ENCODE assay signal across 13 cellular contexts in genomic region chr2:46023165-46023854, GRCh38.
DNase-seq lines count a peak whose midpoint lies in the region; ATAC-seq lines count a peak whose summit lies in the region.
"Had no signal": no experiment of that assay in that cellular context is flagged by ENCODE, and none has a peak within 500 bp of the region (broad histone marks: within the 10 kb centered on the region; RNA-seq: fewer than 3 reads in every experiment).

No MANE protein-coding gene starts in this region.

- H3K36me3 Mint-ChIP-seq in activated T-cell treated with anti-CD3 and anti-CD28 coated beads, Interleukin-2, amount 50 U/mL, for 72 hours (ENCODE audit: insufficient read depth in 2 of 2), result peaks cover 2 to 11% of the 10 kb centered on the region in 2 donors

- no peaks in the 10 kb centered on the region for H3K27me3 Mint-ChIP-seq in activated T-cell treated with anti-CD3 and anti-CD28 coated beads, Interleukin-2, amount 50 U/mL, for 72 hours (ENCODE audit: low read depth)
- no peaks in the 10 kb centered on the region for H3K27me3 Mint-ChIP-seq in stimulated activated naive CD8-positive, alpha-beta T cell treated with anti-CD3 and anti-CD28 coated beads, Interleukin-15, amount 100 ng/mL, for 72 hours
- H3K27me3 Mint-ChIP-seq: B cell; CD4-positive, alpha-beta memory T cell had no signal

- ATAC-seq in activated T-cell treated with anti-CD3 and anti-CD28 coated beads, Interleukin-2, amount 50 U/mL, for 72 hours (replicated peaks in 1 of 2), result peak; percentile 69 to 74
- peak; percentile 69 for ATAC-seq in stimulated activated naive CD8-positive, alpha-beta T cell treated with anti-CD3 and anti-CD28 coated beads, Interleukin-15, amount 100 ng/mL, for 72 hours
- no peak for ATAC-seq in stimulated activated naive CD8-positive, alpha-beta T cell treated with anti-CD3 and anti-CD28 coated beads, Interleukin-15, Interleukin-2, amounts not matched to agents 100 U/mL and 50 U/mL, for 24 hours
- ATAC-seq: GM23338 had no signal

- peak; percentile 52 to 57 for DNase-seq in activated T-cell treated with anti-CD3 and anti-CD28 coated beads, Interleukin-2, amount 50 U/mL, for 72 hours
- DNase-seq in activated T-cell treated with anti-CD3 and anti-CD28 coated beads, Interleukin-2, amount 50 U/mL, for 48 hours, result no peak
- no peak for DNase-seq in stimulated activated naive CD8-positive, alpha-beta T cell treated with anti-CD3 and anti-CD28 coated beads, Interleukin-15, amount 100 ng/mL, for 72 hours
- DNase-seq in stimulated activated naive CD8-positive, alpha-beta T cell treated with anti-CD3 and anti-CD28 coated beads, Interleukin-15, Interleukin-2, amounts not matched to agents 100 U/mL and 50 U/mL, for 24 hours, result no peak
- DNase-seq in islet precursor cell, result peak; percentile 12
- DNase-seq in NOMO-1 treated with DMSO at 0.1 percent for 48 hours (lab: John Stamatoyannopoulos, UW; ENCODE audit: unreplicated experiment), result no peak
- DNase-seq in DMS153 treated with DMSO at 0.1 percent for 48 hours (lab: John Stamatoyannopoulos, UW; ENCODE audit: unreplicated experiment), result no peak
- DNase-seq: CD4-positive, alpha-beta memory T cell; DMS79 treated with DMSO at 0.1 percent for 48 hours; EL; H7 had no signal

- H3K27ac Mint-ChIP-seq in activated T-cell treated with anti-CD3 and anti-CD28 coated beads, Interleukin-2, amount 50 U/mL, for 72 hours, result peak overlapping the region; percentile 85
- H3K27ac Mint-ChIP-seq in stimulated activated naive CD8-positive, alpha-beta T cell treated with anti-CD3 and anti-CD28 coated beads, Interleukin-15, amount 100 ng/mL, for 72 hours, result no peak overlapping the region
- H3K27ac Mint-ChIP-seq: B cell, GM23338 had no signal

- peak overlapping the region in 1 of 2 donors; percentile 60 for H3K4me3 Mint-ChIP-seq in activated T-cell treated with anti-CD3 and anti-CD28 coated beads, Interleukin-2, amount 50 U/mL, for 72 hours
- H3K4me3 Mint-ChIP-seq in stimulated activated naive CD8-positive, alpha-beta T cell treated with anti-CD3 and anti-CD28 coated beads, Interleukin-15, amount 100 ng/mL, for 72 hours, result no peak overlapping the region
- H3K4me3 Mint-ChIP-seq: B cell; CD4-positive, alpha-beta memory T cell; GM23338 had no signal

- H3K9me3 Mint-ChIP-seq in activated T-cell treated with anti-CD3 and anti-CD28 coated beads, Interleukin-2, amount 50 U/mL, for 72 hours, result peaks cover 0 to 2% of the 10 kb centered on the region in 2 donors
- no peaks in the 10 kb centered on the region for H3K9me3 Mint-ChIP-seq in stimulated activated naive CD8-positive, alpha-beta T cell treated with anti-CD3 and anti-CD28 coated beads, Interleukin-15, amount 100 ng/mL, for 72 hours
- H3K9me3 Mint-ChIP-seq: CD4-positive, alpha-beta memory T cell had no signal

- H3K4me1 Mint-ChIP-seq in activated T-cell treated with anti-CD3 and anti-CD28 coated beads, Interleukin-2, amount 50 U/mL, for 72 hours (ENCODE audit: low read depth), result peaks cover 47% of the 10 kb centered on the region
- H3K4me1 Mint-ChIP-seq in stimulated activated naive CD8-positive, alpha-beta T cell treated with anti-CD3 and anti-CD28 coated beads, Interleukin-15, amount 100 ng/mL, for 72 hours, result no peaks in the 10 kb centered on the region
- H3K4me1 Mint-ChIP-seq: B cell, GM23338 had no signal

Comparison
In these comparisons a context has a peak if more than half of its experiments do, and no peak if none do; other contexts are left out.
1. DNase-seq: peak in activated T-cell treated with anti-CD3 and anti-CD28 coated beads, Interleukin-2, amount 50 U/mL, for 72 hours (2 of 2) and islet precursor cell (single experiment); none in activated T-cell treated with anti-CD3 and anti-CD28 coated beads, Interleukin-2, amount 50 U/mL, for 48 hours (0 of 2), stimulated activated naive CD8-positive, alpha-beta T cell treated with anti-CD3 and anti-CD28 coated beads, Interleukin-15, amount 100 ng/mL, for 72 hours (0 of 2), stimulated activated naive CD8-positive, alpha-beta T cell treated with anti-CD3 and anti-CD28 coated beads, Interleukin-15, Interleukin-2, amounts not matched to agents 100 U/mL and 50 U/mL, for 24 hours (single experiment), NOMO-1 treated with DMSO at 0.1 percent for 48 hours (single experiment) and DMS153 treated with DMSO at 0.1 percent for 48 hours (single experiment).